34 cellular contexts compared by ENCODE assay signal in genomic region chr14:56860441-56860840, GRCh38. TPM values are rescaled to one million over a fixed set of nuclear protein-coding genes. Genes with fewer than 3 reads are reported as not detected.
"Had no signal": no experiment of that assay in that cellular context is flagged by ENCODE, and none has a peak within 500 bp of the region (broad histone marks: within the 10 kb centered on the region; RNA-seq: fewer than 3 reads in every experiment).

No MANE protein-coding gene starts in this region.

- H3K27me3 ChIP-seq: adrenal gland, MG63 had no signal

- H3K4me3 Mint-ChIP-seq: activated B cell treated with CpG ODN at 0.5 μM for 24 hours; activated CD4-positive, alpha-beta memory T cell treated with anti-CD3 and anti-CD28 coated beads for 36 hours; activated naive CD4-positive, alpha-beta T cell treated with anti-CD3 and anti-CD28 coated beads for 36 hours; activated T-cell treated with anti-CD3 and anti-CD28 coated beads, Interleukin-2, amount 50 U/mL, for 4 hours; activated T-helper 1 cell treated with anti-CD3 and anti-CD28 coated beads, Interleukin-12 subunit alpha, Interleukin-12 subunit beta, Interleukin-2, Interleukin-4 antibody, amounts not matched to agents 30 ng/mL and 10 ng/mL and 1 ng/mL, durations not matched to agents 14 hours and 24 hours and 36 hours; T-helper 1 cell treated with Interleukin-12 subunit alpha and Interleukin-12 subunit beta and Interleukin-4 antibody, amounts not matched to agents 30 μg/mL and 1 μg/mL, for 36 hours; T-helper 2 cell treated with Interferon-gamma antibody and Interleukin-4, amounts not matched to agents 5 μg/mL and 100 μg/mL, for 36 hours had no signal

- H3K36me3 ChIP-seq: adrenal gland, breast epithelium, MG63, SJSA1 had no signal

- H3K4me1 Mint-ChIP-seq: activated B cell treated with CpG ODN at 0.5 μM for 24 hours had no signal

- H3K36me3 Mint-ChIP-seq: activated CD4-positive, alpha-beta memory T cell treated with anti-CD3 and anti-CD28 coated beads for 36 hours; activated naive CD4-positive, alpha-beta T cell treated with anti-CD3 and anti-CD28 coated beads, Interleukin-2, amount 50 U/mL, for 72 hours had no signal

- H3K9me3 Mint-ChIP-seq: activated B cell treated with CpG ODN at 0.5 μM for 24 hours; activated CD4-positive, alpha-beta memory T cell treated with anti-CD3 and anti-CD28 coated beads for 36 hours; activated naive CD4-positive, alpha-beta T cell treated with anti-CD3 and anti-CD28 coated beads for 36 hours; activated naive CD4-positive, alpha-beta T cell treated with anti-CD3 and anti-CD28 coated beads, Interleukin-2, amount 50 U/mL, for 72 hours; activated T-cell treated with anti-CD3 and anti-CD28 coated beads, Interleukin-2, amount 50 U/mL, for 4 hours; activated T-helper 1 cell treated with anti-CD3 and anti-CD28 coated beads, Interleukin-12 subunit alpha, Interleukin-12 subunit beta, Interleukin-2, Interleukin-4 antibody, amounts not matched to agents 30 ng/mL and 10 ng/mL and 1 ng/mL, durations not matched to agents 14 hours and 24 hours and 36 hours; T-helper 1 cell treated with Interleukin-12 subunit alpha and Interleukin-12 subunit beta and Interleukin-4 antibody, amounts not matched to agents 30 μg/mL and 1 μg/mL, for 36 hours; T-helper 2 cell treated with Interferon-gamma antibody and Interleukin-4, amounts not matched to agents 5 μg/mL and 100 μg/mL, for 36 hours had no signal

- DNase-seq: activated B cell treated with CpG ODN at 0.5 μM for 24 hours; activated CD4-positive, alpha-beta memory T cell treated with anti-CD3 and anti-CD28 coated beads for 36 hours; activated CD4-positive, alpha-beta T cell treated with anti-CD3 and anti-CD28 coated beads for 4 hours; activated CD4-positive, alpha-beta T cell treated with anti-CD3 and anti-CD28 coated beads, Interleukin-2, amount 50 U/mL, for 1 hour; activated CD4-positive, CD25-positive, alpha-beta regulatory T cell treated with anti-CD3 and anti-CD28 coated beads, Interleukin-2, amount 50 U/mL, for 72 hours; activated CD8-positive, alpha-beta memory T cell treated with anti-CD3 and anti-CD28 coated beads, Interleukin-2, amount 50 U/mL, for 4 hours; activated gamma-delta T cell treated with Interleukin-2 at 50 U/mL for 16 hours; activated naive CD4-positive, alpha-beta T cell treated with anti-CD3 and anti-CD28 coated beads for 36 hours; activated T-cell treated with anti-CD3 and anti-CD28 coated beads for 4 hours; activated T-cell treated with anti-CD3 and anti-CD28 coated beads, Interleukin-2, amount 50 U/mL, for 4 hours; adrenal gland; body of pancreas; Kasumi-1; KG1; MG63; NCI-H1092; NCI-H1436 treated with DMSO at 0.1 percent for 48 hours; NCI-H1694 treated with DMSO at 0.1 percent for 48 hours; NCI-H2029; NCI-H345; NCI-H524 treated with DMSO at 0.1 percent for 48 hours; NCI-H774; SHP77 treated with DMSO at 0.1 percent for 48 hours; SK-N-SH had no signal

- H3K9ac ChIP-seq: SK-N-SH had no signal

- H3K27ac Mint-ChIP-seq: activated B cell treated with CpG ODN at 0.5 μM for 24 hours; activated CD4-positive, alpha-beta memory T cell treated with anti-CD3 and anti-CD28 coated beads for 36 hours; activated naive CD4-positive, alpha-beta T cell treated with anti-CD3 and anti-CD28 coated beads for 36 hours; activated naive CD4-positive, alpha-beta T cell treated with anti-CD3 and anti-CD28 coated beads, Interleukin-2, amount 50 U/mL, for 72 hours; activated T-helper 1 cell treated with anti-CD3 and anti-CD28 coated beads, Interleukin-12 subunit alpha, Interleukin-12 subunit beta, Interleukin-2, Interleukin-4 antibody, amounts not matched to agents 30 ng/mL and 10 ng/mL and 1 ng/mL, durations not matched to agents 14 hours and 24 hours and 36 hours; T-helper 1 cell treated with Interleukin-12 subunit alpha and Interleukin-12 subunit beta and Interleukin-4 antibody, amounts not matched to agents 30 μg/mL and 1 μg/mL, for 36 hours; T-helper 2 cell treated with Interferon-gamma antibody and Interleukin-4, amounts not matched to agents 5 μg/mL and 100 μg/mL, for 36 hours had no signal

- H3K27ac ChIP-seq: adrenal gland, body of pancreas, breast epithelium, SJSA1 had no signal

- H3K9me3 ChIP-seq: adrenal gland, body of pancreas, breast epithelium, MG63, SJSA1, SK-N-SH had no signal

- H3K4me3 ChIP-seq: adrenal gland, body of pancreas, breast epithelium, MG63, SJSA1 had no signal

- H3K4me1 ChIP-seq: adrenal gland, body of pancreas, breast epithelium, SJSA1 had no signal

- ATAC-seq: activated naive CD4-positive, alpha-beta T cell treated with anti-CD3 and anti-CD28 coated beads, Interleukin-2, amount 50 U/mL, for 72 hours; activated T-cell treated with anti-CD3 and anti-CD28 coated beads, Interleukin-2, amount 50 U/mL, for 4 hours; body of pancreas; Panc1 had no signal

RNA-seq across cellular contexts. Expression of gene OTX2, which starts 50.2 kb away (rescaled TPM):
- total RNA-seq: activated B cell treated with CpG ODN at 0.5 μM for 24 hours; activated CD4-positive, alpha-beta memory T cell treated with anti-CD3 and anti-CD28 coated beads for 36 hours; activated naive CD4-positive, alpha-beta T cell treated with anti-CD3 and anti-CD28 coated beads for 36 hours; activated naive CD4-positive, alpha-beta T cell treated with anti-CD3 and anti-CD28 coated beads, Interleukin-2, amount 50 U/mL, for 72 hours; activated T-cell treated with anti-CD3 and anti-CD28 coated beads, Interleukin-2, amount 50 U/mL, for 4 hours; activated T-helper 1 cell treated with anti-CD3 and anti-CD28 coated beads, Interleukin-12 subunit alpha, Interleukin-12 subunit beta, Interleukin-2, Interleukin-4 antibody, amounts not matched to agents 30 ng/mL and 10 ng/mL and 1 ng/mL, durations not matched to agents 14 hours and 24 hours and 36 hours; adrenal gland; body of pancreas; breast epithelium; cardiac septum; NCI-H460; RPMI7951; SJSA1 had no signal
- polyA plus RNA-seq: adrenal gland, SK-N-SH had no signal
